Comparison of ENCODE assay signal across 8 cellular contexts in genomic region chr11:75275581-75275980, GRCh38. TPM values are rescaled to one million over a fixed set of nuclear protein-coding genes. Genes with fewer than 3 reads are reported as not detected.
DNase-seq lines count a peak whose midpoint lies in the region; ATAC-seq and TF ChIP-seq lines count a peak whose summit lies in the region.

No MANE protein-coding gene starts in this region.

- no peaks in the 10 kb centered on the region for H3K27me3 Mint-ChIP-seq in activated CD4-positive, alpha-beta T cell treated with anti-CD3 and anti-CD28 coated beads, Interleukin-2, amount 10 ng/mL, durations not matched to agents 7 days and 5 days
- peaks cover 9% of the 10 kb centered on the region for H3K27me3 Mint-ChIP-seq in endothelial cell (ENCODE audit: unreplicated experiment)

- H3K4me1 Mint-ChIP-seq in activated CD4-positive, alpha-beta T cell treated with anti-CD3 and anti-CD28 coated beads, Interleukin-2, amount 10 ng/mL, durations not matched to agents 7 days and 5 days, result peaks cover 67% of the 10 kb centered on the region
- H3K4me1 Mint-ChIP-seq in endothelial cell (ENCODE audit: unreplicated experiment), result peaks cover 32% of the 10 kb centered on the region

- H4K20me1 ChIP-seq in smooth muscle cell (ENCODE audit: low read depth), result no peaks in the 10 kb centered on the region

- CTCF ChIA-PET in activated CD4-positive, alpha-beta T cell treated with anti-CD3 and anti-CD28 coated beads, Interleukin-2, amount 10 ng/mL, durations not matched to agents 7 days and 5 days (lab: Charles Lee), result interaction anchor here (0.9 to 2.5 kb wide), 10 partner anchors 9 to 278 kb away, joined by 3 to 17 read pairs (median 4); no protein-coding TSS in a partner anchor

- POLR2A ChIA-PET in activated CD4-positive, alpha-beta T cell treated with anti-CD3 and anti-CD28 coated beads, Interleukin-2, amount 10 ng/mL, durations not matched to agents 7 days and 5 days (lab: Charles Lee), result interaction anchor here (0.5 kb wide), 1 partner anchor 81 kb away, joined by 3 read pairs; no protein-coding TSS in a partner anchor

- H2AFZ ChIP-seq in smooth muscle cell (ENCODE audit: low read depth), result no peak overlapping the region

- H3K9ac ChIP-seq in smooth muscle cell (ENCODE audit: low read depth), result no peak overlapping the region

- H3K4me2 ChIP-seq in smooth muscle cell, result no peak overlapping the region

- 37% methylated on average over 6 of the region's 6 CpGs for WGBS in smooth muscle cell (ENCODE audit: low lambda C conversion rate)

- H3K27ac Mint-ChIP-seq in activated CD4-positive, alpha-beta T cell treated with anti-CD3 and anti-CD28 coated beads, Interleukin-2, amount 10 ng/mL, durations not matched to agents 7 days and 5 days, result peak overlapping the region; percentile 100
- peak overlapping the region; percentile 88 for H3K27ac Mint-ChIP-seq in endothelial cell (ENCODE audit: unreplicated experiment)

- H3K9me3 ChIP-seq in smooth muscle cell (replicated peaks; ENCODE audit: low read depth), result no peaks in the 10 kb centered on the region

- TF ChIP-seq POLR2A in NB4 (IDR thresholded peaks at IDR 0.05; ENCODE audit: extremely low read depth, insufficient read length), result no peak

- H3K4me3 Mint-ChIP-seq in activated CD4-positive, alpha-beta T cell treated with anti-CD3 and anti-CD28 coated beads, Interleukin-2, amount 10 ng/mL, durations not matched to agents 7 days and 5 days, result peak overlapping the region; percentile 70
- peak overlapping the region; percentile 59 for H3K4me3 Mint-ChIP-seq in endothelial cell (ENCODE audit: unreplicated experiment)

- no peak for TF ChIP-seq CTCF in NB4 (IDR thresholded peaks at IDR 0.05; ENCODE audit: low read depth, low read length)
- TF ChIP-seq CTCF in endothelial cell (IDR thresholded peaks at IDR 0.05; ENCODE audit: unreplicated experiment), result no peak
- TF ChIP-seq CTCF in smooth muscle cell (IDR thresholded peaks at IDR 0.05; ENCODE audit: borderline replicate concordance, insufficient read depth, poor library complexity, severe bottlenecking), result no peak

- H3K4me3 ChIP-seq in NB4 (ENCODE audit: low read depth, low read length) (no peak overlapping the region), smooth muscle cell (no peak overlapping the region)

- no peaks in the 10 kb centered on the region for H3K4me1 ChIP-seq in smooth muscle cell (ENCODE audit: low read depth)

- no peaks in the 10 kb centered on the region for H3K27me3 ChIP-seq in smooth muscle cell (ENCODE audit: low read depth)

- DNase-seq in NB4 (ENCODE audit: low read depth) (peak; percentile 51), endothelial cell (ENCODE audit: low spot score) (no peak), superior temporal gyrus (ENCODE audit: extremely low spot score) (no peak), smooth muscle cell (lab: John Stamatoyannopoulos, UW; ENCODE audit: unreplicated experiment) (no peak)
- peak; percentile 86 for DNase-seq in activated CD4-positive, alpha-beta T cell treated with anti-CD3 and anti-CD28 coated beads, Interleukin-2, amount 10 ng/mL, durations not matched to agents 7 days and 5 days
- DNase-seq in stimulated activated CD4-positive, alpha-beta T cell treated with anti-CD3 and anti-CD28 coated beads, Interleukin-1b, Interleukin-23, amount 100 ng/mL, for 1 hour (ENCODE audit: low read depth in 2 of 2), result peak; percentile 13 to 47

- no peaks in the 10 kb centered on the region for H3K9me3 Mint-ChIP-seq in activated CD4-positive, alpha-beta T cell treated with anti-CD3 and anti-CD28 coated beads, Interleukin-2, amount 10 ng/mL, durations not matched to agents 7 days and 5 days
- H3K9me3 Mint-ChIP-seq in endothelial cell (ENCODE audit: unreplicated experiment), result no peaks in the 10 kb centered on the region

- no peaks in the 10 kb centered on the region for H3K36me3 ChIP-seq in smooth muscle cell (ENCODE audit: low read depth)

- H3K27ac ChIP-seq in smooth muscle cell (ENCODE audit: low read depth), result no peak overlapping the region

- no peaks in the 10 kb centered on the region for H3K79me2 ChIP-seq in smooth muscle cell (ENCODE audit: low read depth)

- ATAC-seq in GM19324 (IDR thresholded peaks at IDR 0.05; ENCODE audit: low FRiP score, unreplicated experiment) (no peak), SK-N-SH treated with all-trans-retinoic acid at 6 μM for 48 hours (no peak)

- peaks cover 31% of the 10 kb centered on the region for H3K36me3 Mint-ChIP-seq in activated CD4-positive, alpha-beta T cell treated with anti-CD3 and anti-CD28 coated beads, Interleukin-2, amount 10 ng/mL, durations not matched to agents 7 days and 5 days (ENCODE audit: low read depth)
- peaks cover 64% of the 10 kb centered on the region for H3K36me3 Mint-ChIP-seq in endothelial cell (ENCODE audit: low read depth, unreplicated experiment)

- peaks cover 2% of the 10 kb centered on the region for H3F3A ChIP-seq in smooth muscle cell (ENCODE audit: low read depth)

TF ChIP-seq in SK-N-SH treated with all-trans-retinoic acid at 6 μM for 48 hours, 23 proteins besides CTCF, POLR2A, EP300 and RAD21:
- TF ChIP-seq ISL1 (CRISPR knock-in tag; IDR thresholded peaks at IDR 0.05) (no peak), ZNF8 (CRISPR knock-in tag; IDR thresholded peaks at IDR 0.05) (no peak), CREB5 (CRISPR knock-in tag; IDR thresholded peaks at IDR 0.05; ENCODE audit: low read depth) (no peak), ZC3H10 (CRISPR knock-in tag; IDR thresholded peaks at IDR 0.05) (no peak), POU6F1 (CRISPR knock-in tag; IDR thresholded peaks at IDR 0.05; ENCODE audit: borderline replicate concordance, low read depth) (no peak), PPARA (CRISPR knock-in tag; IDR thresholded peaks at IDR 0.05; ENCODE audit: borderline replicate concordance) (no peak), SNAI2 (CRISPR knock-in tag; IDR thresholded peaks at IDR 0.05) (no peak), ZNF565 (CRISPR knock-in tag; conservative IDR thresholded peaks at IDR 0.05; ENCODE audit: low read depth) (no peak), ESRRG (CRISPR knock-in tag; IDR thresholded peaks at IDR 0.05) (no peak), GLIS3 (CRISPR knock-in tag; IDR thresholded peaks at IDR 0.05) (no peak), OSR1 (CRISPR knock-in tag; IDR thresholded peaks at IDR 0.05) (no peak), ZFP30 (CRISPR knock-in tag; IDR thresholded peaks at IDR 0.05) (no peak), TOX (CRISPR knock-in tag; IDR thresholded peaks at IDR 0.05; ENCODE audit: borderline replicate concordance) (no peak), ZNF70 (CRISPR knock-in tag; IDR thresholded peaks at IDR 0.05) (no peak)
- TF ChIP-seq, protein P1, sequence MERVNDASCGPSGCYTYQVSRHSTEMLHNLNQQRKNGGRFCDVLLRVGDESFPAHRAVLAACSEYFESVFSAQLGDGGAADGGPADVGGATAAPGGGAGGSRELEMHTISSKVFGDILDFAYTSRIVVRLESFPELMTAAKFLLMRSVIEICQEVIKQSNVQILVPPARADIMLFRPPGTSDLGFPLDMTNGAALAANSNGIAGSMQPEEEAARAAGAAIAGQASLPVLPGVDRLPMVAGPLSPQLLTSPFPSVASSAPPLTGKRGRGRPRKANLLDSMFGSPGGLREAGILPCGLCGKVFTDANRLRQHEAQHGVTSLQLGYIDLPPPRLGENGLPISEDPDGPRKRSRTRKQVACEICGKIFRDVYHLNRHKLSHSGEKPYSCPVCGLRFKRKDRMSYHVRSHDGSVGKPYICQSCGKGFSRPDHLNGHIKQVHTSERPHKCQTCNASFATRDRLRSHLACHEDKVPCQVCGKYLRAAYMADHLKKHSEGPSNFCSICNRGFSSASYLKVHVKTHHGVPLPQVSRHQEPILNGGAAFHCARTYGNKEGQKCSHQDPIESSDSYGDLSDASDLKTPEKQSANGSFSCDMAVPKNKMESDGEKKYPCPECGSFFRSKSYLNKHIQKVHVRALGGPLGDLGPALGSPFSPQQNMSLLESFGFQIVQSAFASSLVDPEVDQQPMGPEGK (CRISPR knock-in tag; IDR thresholded peaks at IDR 0.05; ENCODE audit: borderline replicate concordance), result no peak
TF ChIP-seq in SK-N-SH treated with all-trans-retinoic acid at 6 μM for 48 hours: peak in this region for 0.

RNA-seq across cellular contexts. Expression of gene TPBGL, which starts 35.0 kb away (rescaled TPM):
- under 1 TPM in 1 of 2 experiments, not detected in 1; 0.06 TPM for total RNA-seq in activated CD4-positive, alpha-beta T cell treated with anti-CD3 and anti-CD28 coated beads, Interleukin-2, amount 10 ng/mL, durations not matched to agents 7 days and 5 days
- total RNA-seq in endothelial cell (ENCODE audit: unreplicated experiment) (7.0 TPM), smooth muscle cell (0.81 TPM in 1 of 2 replicates, not detected in the other)
- 0.24 and 0.62 TPM in 2 replicates for polyA plus RNA-seq in smooth muscle cell

Comparison
In these comparisons a context has a peak if more than half of its experiments do, and no peak if none do; other contexts are left out.
1. DNase-seq: peak in NB4 (single experiment), activated CD4-positive, alpha-beta T cell treated with anti-CD3 and anti-CD28 coated beads, Interleukin-2, amount 10 ng/mL, durations not matched to agents 7 days and 5 days (single experiment) and stimulated activated CD4-positive, alpha-beta T cell treated with anti-CD3 and anti-CD28 coated beads, Interleukin-1b, Interleukin-23, amount 100 ng/mL, for 1 hour (2 of 2); none in endothelial cell (single experiment), superior temporal gyrus (single experiment) and smooth muscle cell (single experiment).